20 cellular contexts compared by ENCODE assay signal in genomic region chr5:75364571-75365280, GRCh38. TPM values are rescaled to one million over a fixed set of nuclear protein-coding genes. Genes with fewer than 3 reads are reported as not detected.
DNase-seq lines count a peak whose midpoint lies in the region; ATAC-seq and TF ChIP-seq lines count a peak whose summit lies in the region.
"Had no signal": no experiment of that assay in that cellular context is flagged by ENCODE, and none has a peak within 500 bp of the region (broad histone marks: within the 10 kb centered on the region; RNA-seq: fewer than 3 reads in every experiment).

No MANE protein-coding gene starts in this region.

- DNase-seq in CD4-positive, CD25-positive, alpha-beta regulatory T cell = no peak
- no peak for DNase-seq in epidermal melanocyte (ENCODE audit: insufficient read length, low spot score)
- DNase-seq in MV-4-11 (lab: John Stamatoyannopoulos, UW) = no peak
- DNase-seq: CD4-positive, alpha-beta T cell; DMS153; foreskin keratinocyte; GDM1; Karpas-422; left cardiac atrium; NCI-H1694 treated with DMSO at 0.1 percent for 48 hours; NCI-H2171; NCI-H510A treated with DMSO at 0.1 percent for 48 hours; occipital lobe; stimulated activated CD4-positive, alpha-beta T cell treated with anti-CD3 and anti-CD28 coated beads, Interleukin-2, amount 100 ng/mL, for 24 hours had no signal

- H3K9me3 ChIP-seq in CD4-positive, CD25-positive, alpha-beta regulatory T cell (ENCODE audit: control insufficient read depth in 2 of 2, low read length in 2 of 2) = no peaks in the 10 kb centered on the region

- peaks cover 0 to 2% (median 0%) of the 10 kb centered on the region in 7 donors for H3K9me3 Mint-ChIP-seq in CD4-positive, CD25-positive, alpha-beta regulatory T cell
- H3K9me3 Mint-ChIP-seq in nephron = no peaks in the 10 kb centered on the region
- H3K9me3 Mint-ChIP-seq: CD4-positive, alpha-beta T cell; T-helper 2 cell treated with Interferon-gamma antibody and Interleukin-4, amounts not matched to agents 5 μg/mL and 100 μg/mL, for 36 hours had no signal

- no peak for ATAC-seq in CD4-positive, CD25-positive, alpha-beta regulatory T cell (ENCODE audit: low read depth in 2 of 2)
- ATAC-seq in HG03280 (IDR thresholded peaks at IDR 0.05; ENCODE audit: unreplicated experiment) = no peak

- peak overlapping the region in 2 of 3 donors; percentile 15 to 44 for H3K27ac Mint-ChIP-seq in CD4-positive, CD25-positive, alpha-beta regulatory T cell
- peak overlapping the region in 2 of 3 experiments; percentile 12 to 40 for H3K27ac Mint-ChIP-seq in nephron
- H3K27ac Mint-ChIP-seq: CD4-positive, alpha-beta T cell; T-helper 2 cell treated with Interferon-gamma antibody and Interleukin-4, amounts not matched to agents 5 μg/mL and 100 μg/mL, for 36 hours had no signal

- H3K36me3 ChIP-seq in CD4-positive, CD25-positive, alpha-beta regulatory T cell (ENCODE audit: control insufficient read depth, insufficient read depth, low read length) = peaks cover 21% of the 10 kb centered on the region

- H3K27me3 ChIP-seq in CD4-positive, CD25-positive, alpha-beta regulatory T cell (ENCODE audit: control insufficient read depth, insufficient read depth, low read length) = no peaks in the 10 kb centered on the region
- H3K27me3 ChIP-seq: foreskin keratinocyte had no signal

- no peak for TF ChIP-seq CTCF in 22Rv1 (IDR thresholded peaks at IDR 0.05)
- no peak for TF ChIP-seq CTCF in VCaP (conservative IDR thresholded peaks at IDR 0.05)
- no peak for TF ChIP-seq CTCF in nephron (IDR thresholded peaks at IDR 0.05; ENCODE audit: unreplicated experiment in 3 of 3)

- no peaks in the 10 kb centered on the region for H3K4me1 ChIP-seq in CD4-positive, CD25-positive, alpha-beta regulatory T cell (ENCODE audit: control insufficient read depth, insufficient read depth, low read length, poor library complexity, severe bottlenecking)

- peaks cover 2 to 15% (median 5%) of the 10 kb centered on the region in 4 donors for H3K4me1 Mint-ChIP-seq in CD4-positive, CD25-positive, alpha-beta regulatory T cell
- H3K4me1 Mint-ChIP-seq in nephron = peaks cover 9% of the 10 kb centered on the region

- H3K4me3 Mint-ChIP-seq in CD4-positive, CD25-positive, alpha-beta regulatory T cell = no peak overlapping the region
- H3K4me3 Mint-ChIP-seq in nephron = no peak overlapping the region
- H3K4me3 Mint-ChIP-seq: CD4-positive, alpha-beta T cell; T-helper 2 cell treated with Interferon-gamma antibody and Interleukin-4, amounts not matched to agents 5 μg/mL and 100 μg/mL, for 36 hours had no signal

- H3K4me3 ChIP-seq in CD4-positive, CD25-positive, alpha-beta regulatory T cell (ENCODE audit: low read depth, low read length) = no peak overlapping the region
- H3K4me3 ChIP-seq: smooth muscle cell had no signal

- peaks cover 20% of the 10 kb centered on the region for H3K36me3 Mint-ChIP-seq in CD4-positive, CD25-positive, alpha-beta regulatory T cell
- peaks cover 23% of the 10 kb centered on the region for H3K36me3 Mint-ChIP-seq in nephron (ENCODE audit: low read depth)

- no peaks in the 10 kb centered on the region for H3K27me3 Mint-ChIP-seq in CD4-positive, CD25-positive, alpha-beta regulatory T cell
- H3K27me3 Mint-ChIP-seq in nephron (ENCODE audit: low read depth) = no peaks in the 10 kb centered on the region
- H3K27me3 Mint-ChIP-seq: CD4-positive, alpha-beta T cell had no signal

- peak overlapping the region; percentile 51 for H3K27ac ChIP-seq in 22Rv1
- H3K27ac ChIP-seq in CD4-positive, CD25-positive, alpha-beta regulatory T cell (ENCODE audit: insufficient read depth, low read length, poor library complexity, severe bottlenecking) = no peak overlapping the region
- 0 out of 2 replicates have a peak overlapping the region, but pooled peaks have one; percentile 73 for H3K27ac ChIP-seq in VCaP
- H3K27ac ChIP-seq: foreskin keratinocyte had no signal

RNA-seq across cellular contexts. Expression of gene HMGCR, which starts 27.7 kb away (rescaled TPM):
- total RNA-seq in CD4-positive, CD25-positive, alpha-beta regulatory T cell = 40.0 TPM
- 10 to 100 TPM; 10.5 to 17.1 (median 12.5) TPM for polyA plus RNA-seq in CD4-positive, CD25-positive, alpha-beta regulatory T cell
